Comparison of ENCODE assay signal across 14 cellular contexts in the genomic region with DNA sequence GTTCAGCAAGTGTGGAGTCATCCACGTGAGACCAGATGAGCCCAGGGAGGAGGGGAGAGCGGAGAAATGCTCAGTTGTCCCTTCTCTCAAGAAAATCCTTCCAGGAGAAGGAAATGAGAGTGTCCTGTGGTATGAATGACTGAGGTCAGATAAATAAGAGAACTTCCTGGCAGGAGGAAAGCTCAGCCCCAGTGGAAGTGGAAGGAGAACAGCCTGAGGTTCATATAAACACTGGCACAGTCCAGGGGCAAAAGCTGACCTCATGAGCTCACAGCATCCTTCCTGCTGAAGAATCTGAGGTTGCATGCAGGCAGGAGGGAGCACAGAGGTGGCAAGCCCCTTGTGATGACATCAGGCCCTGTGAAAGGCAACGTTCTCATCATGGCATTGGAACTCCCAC.
DNase-seq lines count a peak whose midpoint lies in the region; ATAC-seq, FAIRE-seq and TF ChIP-seq lines count a peak whose summit lies in the region.
"Had no signal": no experiment of that assay in that cellular context is flagged by ENCODE, and none has a peak within 500 bp of the region (broad histone marks: within the 10 kb centered on the region; RNA-seq: fewer than 3 reads in every experiment).

No MANE protein-coding gene starts in this region.

- H2BK120ac ChIP-seq in neuronal stem cell (ENCODE audit: low read depth, low read length) = no peak overlapping the region

- no peak for FAIRE-seq in kidney (lab: Jason Lieb, UNC)

- H3K9ac ChIP-seq in HUES64 (ENCODE audit: low read depth, low read length) (no peak overlapping the region), kidney (ENCODE audit: low read length in 2 of 2) (no peak overlapping the region), neuronal stem cell (ENCODE audit: low read depth, low read length, poor library complexity) (no peak overlapping the region)

- H3K4me1 ChIP-seq in HUES64 (ENCODE audit: insufficient read depth, low read length) (peaks cover 23% of the 10 kb centered on the region), kidney (ENCODE audit: control insufficient read depth in 1 of 2, insufficient read depth in 1 of 2, low read depth in 1 of 2, low read length in 2 of 2) (peaks cover 0 to 7% of the 10 kb centered on the region in 2 donors), neuronal stem cell (ENCODE audit: control insufficient read depth in 2 of 2, insufficient read depth in 1 of 2, low read depth in 1 of 2, low read length in 2 of 2) (peaks cover 11 to 21% of the 10 kb centered on the region in 2 donors)

- H2BK12ac ChIP-seq in neuronal stem cell (ENCODE audit: low read length) = no peak overlapping the region

- peak overlapping the region; percentile 39; the same call in 1 of the 2 replicates for H3K27ac ChIP-seq in HUES64 (ENCODE audit: low read depth, low read length)
- H3K27ac ChIP-seq in kidney (ENCODE audit: low read depth in 2 of 2, low read length in 2 of 2) = no peak overlapping the region
- no peak overlapping the region for H3K27ac ChIP-seq in neuronal stem cell (replicated peaks; ENCODE audit: low read length)
- H3K27ac ChIP-seq: esophagus squamous epithelium had no signal

- no peak overlapping the region for H3K4me2 ChIP-seq in neuronal stem cell (ENCODE audit: insufficient read depth, low read length, poor library complexity, severe bottlenecking)

- H3K9me3 Mint-ChIP-seq in brain = no peaks in the 10 kb centered on the region
- no peaks in the 10 kb centered on the region for H3K9me3 Mint-ChIP-seq in activated T-cell treated with anti-CD3 and anti-CD28 coated beads, Interleukin-2, amount 50 U/mL, for 4 hours
- H3K9me3 Mint-ChIP-seq: activated naive CD8-positive, alpha-beta T cell treated with anti-CD3 and anti-CD28 coated beads, Interleukin-2, amount 10 ng/mL, durations not matched to agents 7 days and 5 days had no signal

- no peak overlapping the region for H4K8ac ChIP-seq in neuronal stem cell (ENCODE audit: low read depth, low read length)

- peak overlapping the region in 3 of 5 experiments; percentile 57 to 77 (median 58) for H3K27ac Mint-ChIP-seq in brain
- H3K27ac Mint-ChIP-seq: activated naive CD8-positive, alpha-beta T cell treated with anti-CD3 and anti-CD28 coated beads, Interleukin-2, amount 10 ng/mL, durations not matched to agents 7 days and 5 days had no signal

- no peak overlapping the region for H4K91ac ChIP-seq in neuronal stem cell (ENCODE audit: low read depth, low read length, poor library complexity)

- no peak overlapping the region for H3K4ac ChIP-seq in neuronal stem cell (ENCODE audit: low read length)

- H3K23ac ChIP-seq in neuronal stem cell (ENCODE audit: low read depth, low read length, poor library complexity) = no peak overlapping the region

- H3K4me3 ChIP-seq in HUES64 (ENCODE audit: low read length) (no peak overlapping the region), kidney (ENCODE audit: low read length in 2 of 2) (no peak overlapping the region), neuronal stem cell (ENCODE audit: low read length in 2 of 2) (no peak overlapping the region)
- H3K4me3 ChIP-seq: esophagus squamous epithelium had no signal

- H3K36me3 Mint-ChIP-seq in brain = peaks cover 9% of the 10 kb centered on the region
- H3K36me3 Mint-ChIP-seq in activated T-cell treated with anti-CD3 and anti-CD28 coated beads, Interleukin-2, amount 50 U/mL, for 4 hours (ENCODE audit: insufficient read depth) = no peaks in the 10 kb centered on the region
- H3K36me3 Mint-ChIP-seq: activated naive CD8-positive, alpha-beta T cell treated with anti-CD3 and anti-CD28 coated beads, Interleukin-2, amount 10 ng/mL, durations not matched to agents 7 days and 5 days had no signal

- H3K14ac ChIP-seq in neuronal stem cell (ENCODE audit: low read length) = no peak overlapping the region

- no peak overlapping the region for H2AK5ac ChIP-seq in neuronal stem cell (ENCODE audit: low read depth, low read length)

- H3K4me1 Mint-ChIP-seq in brain = peaks cover 71% of the 10 kb centered on the region
- no peaks in the 10 kb centered on the region for H3K4me1 Mint-ChIP-seq in activated T-cell treated with anti-CD3 and anti-CD28 coated beads, Interleukin-2, amount 50 U/mL, for 4 hours (ENCODE audit: low read depth)
- H3K4me1 Mint-ChIP-seq: activated naive CD8-positive, alpha-beta T cell treated with anti-CD3 and anti-CD28 coated beads, Interleukin-2, amount 10 ng/mL, durations not matched to agents 7 days and 5 days had no signal

- no peaks in the 10 kb centered on the region for H3K27me3 ChIP-seq in HUES64 (ENCODE audit: insufficient read depth, low read length)
- peaks cover 0 to 7% (median 0%) of the 10 kb centered on the region in 3 experiments for H3K27me3 ChIP-seq in neuronal stem cell (ENCODE audit: control insufficient read depth in 3 of 3, insufficient read depth in 3 of 3, low read depth in 1 of 3, low read length in 3 of 3)

- no peak overlapping the region for H2BK15ac ChIP-seq in neuronal stem cell (ENCODE audit: low read length)

- 54% methylated on average over 3 of the region's 3 CpGs for WGBS in HUES64
- WGBS in neuronal stem cell (ENCODE audit: extremely low coverage in 2 of 2, insufficient read length in 2 of 2, insufficient replicate concordance in 1 of 2), 2 donors = no CpG with 5 or more reads among the region's 3 CpGs

- H2AFZ ChIP-seq in neuronal stem cell (ENCODE audit: low read length) = no peak overlapping the region

- H3K9me3 ChIP-seq in HUES64 (ENCODE audit: insufficient read depth, low read depth, low read length) (no peaks in the 10 kb centered on the region), kidney (ENCODE audit: control insufficient read depth in 1 of 2, low read length in 2 of 2) (no peaks in the 10 kb centered on the region), neuronal stem cell (replicated peaks in 1 of 2; ENCODE audit: control insufficient read depth in 2 of 2, insufficient read depth in 1 of 2, low read depth in 1 of 2, low read length in 2 of 2) (no peaks in the 10 kb centered on the region)
- H3K9me3 ChIP-seq: esophagus squamous epithelium had no signal

- peak overlapping the region in 2 of 5 experiments; percentile 3 to 15 for H3K4me3 Mint-ChIP-seq in brain
- no peak overlapping the region for H3K4me3 Mint-ChIP-seq in activated T-cell treated with anti-CD3 and anti-CD28 coated beads, Interleukin-2, amount 50 U/mL, for 4 hours
- H3K4me3 Mint-ChIP-seq: activated naive CD8-positive, alpha-beta T cell treated with anti-CD3 and anti-CD28 coated beads, Interleukin-2, amount 10 ng/mL, durations not matched to agents 7 days and 5 days had no signal

- TF ChIP-seq CTCF in brain (conservative IDR thresholded peaks at IDR 0.05) (no peak), kidney (IDR thresholded peaks at IDR 0.05; ENCODE audit: borderline replicate concordance, extremely low read depth, insufficient read depth) (no peak)

- H3K79me1 ChIP-seq in neuronal stem cell (ENCODE audit: low read depth, low read length) = no peaks in the 10 kb centered on the region

- intact Hi-C loops in kidney (cut with DNase I) = no loop called here
- intact Hi-C loops in left colon (cut with DNase I, micrococcal nuclease) = no loop called here

- no peak for ATAC-seq in left colon
- ATAC-seq in activated T-cell treated with anti-CD3 and anti-CD28 coated beads, Interleukin-2, amount 50 U/mL, for 4 hours = no peak
- ATAC-seq: activated CD4-positive, CD25-positive, alpha-beta regulatory T cell treated with anti-CD3 and anti-CD28 coated beads, Interleukin-2, amount 50 U/mL, for 24 hours had no signal

- no peak overlapping the region for H2BK5ac ChIP-seq in neuronal stem cell (ENCODE audit: low read length)

- H3K27me3 Mint-ChIP-seq in brain = peaks cover 11% of the 10 kb centered on the region
- H3K27me3 Mint-ChIP-seq in activated T-cell treated with anti-CD3 and anti-CD28 coated beads, Interleukin-2, amount 50 U/mL, for 4 hours (ENCODE audit: low read depth) = peaks cover 3% of the 10 kb centered on the region

- DNase-seq in AG08396 (ENCODE audit: low spot score) = peak; percentile 85
- peak; percentile 1 for DNase-seq in kidney
- no peak for DNase-seq in neuronal stem cell (ENCODE audit: low spot score)
- no peak for DNase-seq in left colon
- no peak for DNase-seq in activated T-cell treated with anti-CD3 and anti-CD28 coated beads, Interleukin-2, amount 50 U/mL, for 4 hours
- DNase-seq in dedifferentiated amniotic fluid mesenchymal stem cell (ENCODE audit: extremely low spot score) = no peak
- DNase-seq: activated CD8-positive, alpha-beta memory T cell treated with anti-CD3 and anti-CD28 coated beads, Interleukin-2, amount 50 U/mL, for 48 hours; activated naive CD8-positive, alpha-beta T cell treated with anti-CD3 and anti-CD28 coated beads, Interleukin-2, amount 10 ng/mL, durations not matched to agents 7 days and 5 days; DMS153; esophagus squamous epithelium; trophoblast cell had no signal

- H3K36me3 ChIP-seq in HUES64 (ENCODE audit: insufficient read depth, low read length) (no peaks in the 10 kb centered on the region), kidney (ENCODE audit: control insufficient read depth in 1 of 2, insufficient read depth in 2 of 2, low read length in 2 of 2) (no peaks in the 10 kb centered on the region), neuronal stem cell (replicated peaks in 1 of 2; ENCODE audit: control insufficient read depth in 2 of 2, insufficient read depth in 2 of 2, low read length in 2 of 2) (no peaks in the 10 kb centered on the region)
- H3K36me3 ChIP-seq: esophagus squamous epithelium had no signal

- no peak overlapping the region for H3K18ac ChIP-seq in neuronal stem cell (ENCODE audit: low read length)

Comparison
In these comparisons a context has a peak if more than half of its experiments do, and no peak if none do; other contexts are left out.
1. DNase-seq: peak in AG08396 (single experiment) and kidney (single experiment); none in neuronal stem cell (single experiment), left colon (0 of 2), activated T-cell treated with anti-CD3 and anti-CD28 coated beads, Interleukin-2, amount 50 U/mL, for 4 hours (single experiment) and dedifferentiated amniotic fluid mesenchymal stem cell (single experiment).